ENCODE assay signal across 20 cellular contexts in genomic region chr1:24301395-24302175, GRCh38. TPM values are rescaled to one million over a fixed set of nuclear protein-coding genes. Genes with fewer than 3 reads are reported as not detected.
A peak's percentile ranks its signal among the peaks of the same experiment; 100 is the strongest.
DNase-seq lines count a peak whose midpoint lies in the region; TF ChIP-seq lines count a peak whose summit lies in the region.
"Had no signal": no experiment of that assay in that cellular context is flagged by ENCODE, and none has a peak within 500 bp of the region (broad histone marks: within the 10 kb centered on the region; RNA-seq: fewer than 3 reads in every experiment).

No MANE protein-coding gene starts in this region.

- POLR2A ChIA-PET in MCF 10A (lab: Yijun Ruan, JAX), result interaction anchor here (0.6 to 18.3 kb wide), 15 partner anchors 8 to 195 kb away, joined by 3 to 400 read pairs (median 5); partner anchors contain the start of gene GRHL3

- intact Hi-C loops in MCF 10A (cut with micrococcal nuclease), result no loop called here

- DNase-seq in AG10803 (ENCODE audit: low read depth) (peak; percentile 53), NCI-H128 (lab: John Stamatoyannopoulos, UW; ENCODE audit: unreplicated experiment) (peak; percentile 23), MCF 10A (ENCODE audit: unreplicated experiment) (no peak), iris pigment epithelial cell (ENCODE audit: low read depth) (peak; percentile 40), cerebellum (ENCODE audit: low spot score) (no peak), middle frontal gyrus (ENCODE audit: extremely low spot score, low spot score) (no peak), hypothalamus (lab: John Stamatoyannopoulos, UW) (no peak), GDM1 (lab: John Stamatoyannopoulos, UW) (no peak)
- DNase-seq: activated effector memory CD4-positive, alpha-beta T cell treated with Interleukin-2 at 50 U/mL for 16 hours; colonic mucosa; GF-D8; HCEC 1CT; heart right ventricle; kidney glomerular epithelial cell; MM.1S; NCI-H1930; SJCRH30; T1000 had no signal

- no peaks in the 10 kb centered on the region for H3K36me3 Mint-ChIP-seq in MCF 10A (ENCODE audit: insufficient read depth, unreplicated experiment)

- no peaks in the 10 kb centered on the region for H3K27me3 Mint-ChIP-seq in MCF 10A (ENCODE audit: insufficient read depth, unreplicated experiment)

- peaks cover 12% of the 10 kb centered on the region for H3K4me1 Mint-ChIP-seq in MCF 10A (ENCODE audit: insufficient read depth, unreplicated experiment)

- BruUV-seq in MCF 10A (replicated peaks; lab: Mats Ljungman, UMichigan), result no TSS peak

- no peaks in the 10 kb centered on the region for H3K9me3 Mint-ChIP-seq in MCF 10A (ENCODE audit: unreplicated experiment)

- peak overlapping the region; percentile 46 for H3K27ac Mint-ChIP-seq in MCF 10A (ENCODE audit: low read depth, unreplicated experiment)

- H3K4me3 Mint-ChIP-seq in MCF 10A (ENCODE audit: unreplicated experiment), result no peak overlapping the region

- TF ChIP-seq CTCF in AG10803 (conservative IDR thresholded peaks at IDR 0.05; ENCODE audit: low read length) (no peak), MCF 10A (IDR thresholded peaks at IDR 0.05; ENCODE audit: unreplicated experiment) (no peak)

- CTCF ChIA-PET in MCF 10A (lab: Yijun Ruan, JAX), result interaction anchor here (0.5 to 1.4 kb wide), 6 partner anchors 16 to 104 kb away, joined by 3 read pairs; no protein-coding TSS in a partner anchor

- H3K4me3 ChIP-seq in AG10803 (ENCODE audit: low read length), result no peak overlapping the region
- H3K4me3 ChIP-seq: colonic mucosa, heart right ventricle, SJCRH30 had no signal

RNA-seq across cellular contexts. Expression of gene GRHL3, which starts 17.6 kb away (rescaled TPM):
- total RNA-seq in MCF 10A (2022) (4.7 and 8.9 TPM in 2 replicates), cerebellum (1.2 TPM)
- total RNA-seq: heart right ventricle, osteoblast, sciatic nerve, SJCRH30 had no signal

Comparison
In these comparisons a context has a peak if more than half of its experiments do, and no peak if none do; other contexts are left out.
1. DNase-seq: peak in AG10803 (single experiment), NCI-H128 (single experiment) and iris pigment epithelial cell (single experiment); none in MCF 10A (single experiment), cerebellum (single experiment), middle frontal gyrus (single experiment), hypothalamus (0 of 51) and GDM1 (single experiment).